ENCODE assay signal across 32 cellular contexts in genomic region chr6:116586738-116587137, GRCh38. TPM values are rescaled to one million over a fixed set of nuclear protein-coding genes. Genes with fewer than 3 reads are reported as not detected.
"Had no signal": no experiment of that assay in that cellular context is flagged by ENCODE, and none has a peak within 500 bp of the region (broad histone marks: within the 10 kb centered on the region; RNA-seq: fewer than 3 reads in every experiment).

No MANE protein-coding gene starts in this region.

- ATAC-seq: effector memory CD8-positive, alpha-beta T cell; esophagus mucosa; gastrocnemius medialis; heart right ventricle; left cardiac atrium; left lung; left ventricle myocardium superior; lower lobe of right lung; naive thymus-derived CD8-positive, alpha-beta T cell had no signal

- H3K79me2 ChIP-seq: hepatocyte had no signal

- H3K36me3 ChIP-seq: colonic mucosa had no signal

- FAIRE-seq: endometrium had no signal

- H3K27me3 ChIP-seq: colonic mucosa, esophagus squamous epithelium, gastrocnemius medialis, heart right ventricle, hepatocyte, left lung had no signal

- H3K9me3 ChIP-seq: colonic mucosa, esophagus squamous epithelium, gastrocnemius medialis, heart right ventricle, left lung, lower lobe of right lung had no signal

- H2AFZ ChIP-seq: hepatocyte had no signal

- H3K4me3 ChIP-seq: colonic mucosa, esophagus squamous epithelium, gastrocnemius medialis, heart right ventricle, hepatocyte, left lung, lower lobe of right lung had no signal

- H3K4me2 ChIP-seq: hepatocyte had no signal

- DNase-seq: colonic mucosa; cortex of kidney; effector CD8-positive, alpha-beta T cell; effector memory CD8-positive, alpha-beta T cell; endodermal cell; erythroblast; esophagus squamous epithelium; foreskin fibroblast; foreskin melanocyte; gastrocnemius medialis; glutamatergic neuron; head of caudate nucleus; heart right ventricle; hypothalamus; immature natural killer cell; islet precursor cell; left cardiac atrium; left lung; left ventricle myocardium superior; lower lobe of right lung; mesendoderm; midbrain; naive thymus-derived CD8-positive, alpha-beta T cell had no signal

- H3K27ac ChIP-seq: colonic mucosa, epithelial cell of prostate, esophagus squamous epithelium, gastrocnemius medialis, heart right ventricle, hepatocyte, left lung, lower lobe of right lung had no signal

- H3K4me1 ChIP-seq: colonic mucosa, esophagus squamous epithelium, gastrocnemius medialis, heart right ventricle, left lung, lower lobe of right lung had no signal

RNA-seq across cellular contexts. Expression of gene RSPH4A, which starts 29.5 kb away (rescaled TPM):
- total RNA-seq: esophagus mucosa had no signal

RNA-seq across cellular contexts. Expression of gene CALHM4, which starts 33.2 kb away (rescaled TPM):
- total RNA-seq: colonic mucosa; endodermal cell; esophagus mucosa; esophagus squamous epithelium; gastrocnemius medialis; glomerular endothelial cell; hepatocyte; kidney epithelial cell; left cardiac atrium; left lung; lower lobe of right lung; lung microvascular endothelial cell; mucosa of gallbladder; naive thymus-derived CD8-positive, alpha-beta T cell had no signal
- polyA plus RNA-seq: hepatocyte; immature natural killer cell; naive thymus-derived CD8-positive, alpha-beta T cell had no signal

RNA-seq across cellular contexts. Expression of gene TRAPPC3L, which starts 41.3 kb away (rescaled TPM):
- total RNA-seq: colonic mucosa; endodermal cell; esophagus mucosa; esophagus squamous epithelium; gastrocnemius medialis; glomerular endothelial cell; kidney epithelial cell; lower leg skin; lower lobe of right lung; lung microvascular endothelial cell; mucosa of gallbladder; naive thymus-derived CD8-positive, alpha-beta T cell had no signal
- polyA plus RNA-seq: naive thymus-derived CD8-positive, alpha-beta T cell had no signal
